ENCODE assay signal across 8 cellular contexts in the genomic region with DNA sequence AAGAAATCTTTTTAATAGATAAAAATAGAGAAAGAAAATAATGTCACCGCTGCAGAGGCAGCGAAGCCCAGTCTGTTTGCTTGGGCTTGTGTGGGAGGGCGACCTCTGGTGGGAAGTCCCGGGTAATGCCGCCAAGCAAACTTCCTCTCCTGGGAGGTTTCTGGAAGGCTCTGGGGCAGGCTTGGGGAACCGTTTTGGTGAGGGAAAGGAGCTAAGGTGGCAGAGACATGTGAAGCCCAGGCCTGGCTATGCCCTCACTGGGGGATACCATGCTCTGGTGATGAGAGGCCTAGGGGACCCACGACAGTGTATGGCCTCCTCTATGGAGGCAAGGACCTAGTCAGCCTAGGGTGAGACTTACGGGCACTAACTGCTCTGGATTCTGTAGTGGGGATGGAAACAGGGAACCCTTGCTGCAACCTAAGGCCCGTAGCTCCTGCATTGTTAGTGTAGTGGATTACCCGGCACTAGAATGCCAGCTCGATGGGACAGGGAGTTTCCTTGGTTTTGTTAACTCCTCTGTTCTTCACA.
DNase-seq lines count a peak whose midpoint lies in the region; ATAC-seq and TF ChIP-seq lines count a peak whose summit lies in the region.

No MANE protein-coding gene starts in this region.

- no peaks in the 10 kb centered on the region for H3K4me1 ChIP-seq in aorta (ENCODE audit: control insufficient read depth in 1 of 2, insufficient read depth in 2 of 2, low read length in 2 of 2)

- H3K27ac ChIP-seq in aorta (ENCODE audit: low read depth in 1 of 2, low read length in 2 of 2): no peak overlapping the region

- H3K27me3 ChIP-seq in aorta (ENCODE audit: control insufficient read depth in 1 of 2, insufficient read depth in 2 of 2, low read length in 1 of 2): no peaks in the 10 kb centered on the region

- WGBS in aorta, 2 donors: 21 to 24% methylated on average over 11 of the region's 11 CpGs

- H3K9me3 ChIP-seq in aorta (ENCODE audit: control insufficient read depth, low read length): peaks cover 1% of the 10 kb centered on the region

- no peaks in the 10 kb centered on the region for H3K36me3 Mint-ChIP-seq in activated T-helper 1 cell treated with anti-CD3 and anti-CD28 coated beads, Interleukin-12 subunit alpha, Interleukin-12 subunit beta, Interleukin-2, Interleukin-4 antibody, amounts not matched to agents 30 ng/mL and 10 ng/mL and 1 ng/mL, durations not matched to agents 14 hours and 24 hours and 36 hours (ENCODE audit: low read depth)

- peak; percentile 73 for ATAC-seq in HG02981 (IDR thresholded peaks at IDR 0.05; ENCODE audit: unreplicated experiment)
- ATAC-seq in aorta (ENCODE audit: low FRiP score): peak; percentile 90

- H3K4me1 Mint-ChIP-seq in activated T-helper 1 cell treated with anti-CD3 and anti-CD28 coated beads, Interleukin-12 subunit alpha, Interleukin-12 subunit beta, Interleukin-2, Interleukin-4 antibody, amounts not matched to agents 30 ng/mL and 10 ng/mL and 1 ng/mL, durations not matched to agents 14 hours and 24 hours and 36 hours (ENCODE audit: low read depth): no peaks in the 10 kb centered on the region

- H3K27ac Mint-ChIP-seq in activated T-helper 1 cell treated with anti-CD3 and anti-CD28 coated beads, Interleukin-12 subunit alpha, Interleukin-12 subunit beta, Interleukin-2, Interleukin-4 antibody, amounts not matched to agents 30 ng/mL and 10 ng/mL and 1 ng/mL, durations not matched to agents 14 hours and 24 hours and 36 hours: no peak overlapping the region

- DNase-seq in ACHN: peak; percentile 63
- peak; percentile 32 for DNase-seq in NCI-H774 (lab: John Stamatoyannopoulos, UW)
- peak; percentile 5 for DNase-seq in activated T-helper 1 cell treated with anti-CD3 and anti-CD28 coated beads, Interleukin-12 subunit alpha, Interleukin-12 subunit beta, Interleukin-2, Interleukin-4 antibody, amounts not matched to agents 30 ng/mL and 10 ng/mL and 1 ng/mL, durations not matched to agents 14 hours and 24 hours and 36 hours (ENCODE audit: low spot score)
- peak; percentile 49 for DNase-seq in foreskin melanocyte
- DNase-seq in occipital lobe (lab: John Stamatoyannopoulos, UW): peak; percentile 59
- peak; percentile 83 to 91 for DNase-seq in aorta

- in situ Hi-C loops in ACHN (cut with HindIII; ENCODE audit: low pct_ligation_motif_present, low pct_unique_long_range_greater_than_20kb, low sequenced_read_pairs): loop anchor here (25.0 kb wide), 1 partner anchor 276 kb away; no protein-coding TSS in a partner anchor

- intact Hi-C loops in activated T-helper 1 cell treated with anti-CD3 and anti-CD28 coated beads, Interleukin-12 subunit alpha, Interleukin-12 subunit beta, Interleukin-2, Interleukin-4 antibody, amounts not matched to agents 30 ng/mL and 10 ng/mL and 1 ng/mL, durations not matched to agents 14 hours and 24 hours and 36 hours (cut with micrococcal nuclease): loop anchor here (10.0 kb wide), 1 partner anchor 948 kb away; no protein-coding TSS in a partner anchor
- intact Hi-C loops in aorta (cut with DNase I): loop anchor here (1.0 to 10.0 kb wide), 4 partner anchors 112 to 639 kb away; no protein-coding TSS in a partner anchor

- peaks cover 13% of the 10 kb centered on the region for H3K9me3 Mint-ChIP-seq in activated T-helper 1 cell treated with anti-CD3 and anti-CD28 coated beads, Interleukin-12 subunit alpha, Interleukin-12 subunit beta, Interleukin-2, Interleukin-4 antibody, amounts not matched to agents 30 ng/mL and 10 ng/mL and 1 ng/mL, durations not matched to agents 14 hours and 24 hours and 36 hours

- no peaks in the 10 kb centered on the region for H3K27me3 Mint-ChIP-seq in activated T-helper 1 cell treated with anti-CD3 and anti-CD28 coated beads, Interleukin-12 subunit alpha, Interleukin-12 subunit beta, Interleukin-2, Interleukin-4 antibody, amounts not matched to agents 30 ng/mL and 10 ng/mL and 1 ng/mL, durations not matched to agents 14 hours and 24 hours and 36 hours (ENCODE audit: insufficient read depth)

- H3K36me3 ChIP-seq in aorta (ENCODE audit: control insufficient read depth in 1 of 2, insufficient read depth in 2 of 2, low read length in 1 of 2): no peaks in the 10 kb centered on the region

- no peak overlapping the region for H3K4me3 Mint-ChIP-seq in activated T-helper 1 cell treated with anti-CD3 and anti-CD28 coated beads, Interleukin-12 subunit alpha, Interleukin-12 subunit beta, Interleukin-2, Interleukin-4 antibody, amounts not matched to agents 30 ng/mL and 10 ng/mL and 1 ng/mL, durations not matched to agents 14 hours and 24 hours and 36 hours

- peak; percentile 90 for TF ChIP-seq CTCF in GM12874 (IDR thresholded peaks at IDR 0.05; ENCODE audit: insufficient read depth, low read depth, low read length)

- H3K4me3 ChIP-seq in aorta (ENCODE audit: low read length in 2 of 2): peak overlapping the region in 1 of 2 donors; percentile 48

Comparison
In these comparisons a context has a peak if more than half of its experiments do, and no peak if none do; other contexts are left out.
1. DNase-seq: peak in every context shown above with its lines; median percentile 87 in aorta; 63 in ACHN; 59 in occipital lobe; 49 in foreskin melanocyte; 32 in NCI-H774; 5 in activated T-helper 1 cell treated with anti-CD3 and anti-CD28 coated beads, Interleukin-12 subunit alpha, Interleukin-12 subunit beta, Interleukin-2, Interleukin-4 antibody, amounts not matched to agents 30 ng/mL and 10 ng/mL and 1 ng/mL, durations not matched to agents 14 hours and 24 hours and 36 hours.